Comparison of ENCODE assay signal across 22 cellular contexts in the genomic region with DNA sequence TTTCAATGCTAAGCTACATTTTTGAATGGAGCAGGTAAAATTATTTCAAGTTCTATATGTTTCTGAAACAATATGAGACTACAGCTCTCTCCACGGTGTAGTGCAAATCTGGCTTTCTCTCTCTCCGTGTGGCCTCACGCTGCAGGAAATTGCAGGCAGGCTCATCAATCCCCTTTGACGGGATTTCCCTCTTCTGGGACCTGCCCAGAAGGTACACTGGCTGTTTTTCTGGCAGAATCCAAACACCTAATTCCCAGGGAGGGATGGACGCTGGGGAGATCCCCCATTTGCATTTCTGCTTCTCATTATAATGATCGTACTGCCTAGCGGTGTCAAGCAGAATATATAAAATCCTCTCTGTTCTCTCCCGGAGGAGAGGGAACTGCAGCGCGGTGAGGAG.
DNase-seq lines count a peak whose midpoint lies in the region; ATAC-seq and TF ChIP-seq lines count a peak whose summit lies in the region.
"Had no signal": no experiment of that assay in that cellular context is flagged by ENCODE, and none has a peak within 500 bp of the region (broad histone marks: within the 10 kb centered on the region; RNA-seq: fewer than 3 reads in every experiment).

No MANE protein-coding gene starts in this region.

- TF ChIP-seq POLR2A in uterus (IDR thresholded peaks at IDR 0.05), result no peak

- 14 to 18% methylated on average over 10 of the region's 10 CpGs for WGBS in aorta, 2 donors

- intact Hi-C loops in aorta (cut with DNase I) (no loop called here), left colon (cut with DNase I, micrococcal nuclease) (no loop called here), uterus (cut with DNase I; ENCODE audit: low total_unique reads) (no loop called here)

- H3K27ac ChIP-seq in aorta (ENCODE audit: low read depth in 1 of 2, low read length in 2 of 2) (no peak overlapping the region), uterus (no peak overlapping the region)
- H3K27ac ChIP-seq: A549, heart left ventricle, HL-60, PC-9, SJSA1, skin epidermis had no signal

- peak; percentile 43 for DNase-seq in NCI-H748 (lab: John Stamatoyannopoulos, UW; ENCODE audit: unreplicated experiment)
- no peak for DNase-seq in NCI-H748 treated with DMSO at 0.1 percent for 48 hours (lab: John Stamatoyannopoulos, UW)
- DNase-seq in kidney epithelial cell (ENCODE audit: low read depth), result no peak
- DNase-seq in aorta, result no peak
- DNase-seq in left colon, result no peak
- DNase-seq in uterus, result no peak
- no peak for DNase-seq in GM19240 (ENCODE audit: insufficient read length, low spot score)
- DNase-seq: activated CD8-positive, alpha-beta T cell treated with anti-CD3 and anti-CD28 coated beads for 36 hours; activated naive CD4-positive, alpha-beta T cell treated with anti-CD3 and anti-CD28 coated beads for 36 hours; activated T-cell treated with anti-CD3 and anti-CD28 coated beads, Interleukin-2, amount 50 U/mL, for 1 hour; anterior cingulate cortex; GF-D8; heart left ventricle; NCI-H2029; NCI-H526 treated with DMSO at 0.1 percent for 48 hours; PC-9; posterior cingulate gyrus had no signal

- H3K9me3 ChIP-seq in aorta (ENCODE audit: control insufficient read depth, low read length), result peaks cover 1% of the 10 kb centered on the region
- H3K9me3 ChIP-seq in uterus, result no peaks in the 10 kb centered on the region
- H3K9me3 ChIP-seq: A549, SJSA1 had no signal

- ATAC-seq in aorta (ENCODE audit: low FRiP score) (peak; percentile 47), left colon (no peak)
- ATAC-seq: A549; activated CD8-positive, alpha-beta T cell treated with anti-CD3 and anti-CD28 coated beads for 36 hours; heart left ventricle had no signal

- no peaks in the 10 kb centered on the region for H3K4me1 ChIP-seq in aorta (ENCODE audit: control insufficient read depth in 1 of 2, insufficient read depth in 2 of 2, low read length in 2 of 2)
- H3K4me1 ChIP-seq in uterus, result no peaks in the 10 kb centered on the region
- H3K4me1 ChIP-seq: A549, heart left ventricle, SJSA1 had no signal

- H3K36me3 ChIP-seq in kidney epithelial cell (ENCODE audit: control insufficient read depth, insufficient read depth, low read length) (no peaks in the 10 kb centered on the region), aorta (ENCODE audit: control insufficient read depth in 1 of 2, insufficient read depth in 2 of 2, low read length in 1 of 2) (no peaks in the 10 kb centered on the region), uterus (no peaks in the 10 kb centered on the region)
- H3K36me3 ChIP-seq: heart left ventricle, SJSA1 had no signal

- H3K27me3 ChIP-seq in kidney epithelial cell (ENCODE audit: control insufficient read depth, insufficient read depth, low read length), result no peaks in the 10 kb centered on the region
- H3K27me3 ChIP-seq in aorta (ENCODE audit: control insufficient read depth in 1 of 2, insufficient read depth in 2 of 2, low read length in 1 of 2), result peaks cover 0 to 1% of the 10 kb centered on the region in 2 donors
- H3K27me3 ChIP-seq in uterus, result no peaks in the 10 kb centered on the region
- H3K27me3 ChIP-seq: SJSA1 had no signal

- H3K4me3 ChIP-seq in WI38 (ENCODE audit: low read depth, low read length) (peak overlapping the region; percentile 11; the same call in 1 of the 2 replicates), kidney epithelial cell (ENCODE audit: low read depth, low read length) (peak overlapping the region; percentile 21), aorta (ENCODE audit: low read length in 2 of 2) (no peak overlapping the region), uterus (no peak overlapping the region)
- H3K4me3 ChIP-seq: A549, heart left ventricle, PC-9, SJSA1, skin epidermis had no signal

- TF ChIP-seq CTCF in WI38 (IDR thresholded peaks at IDR 0.05; ENCODE audit: low read depth, low read length) (no peak), kidney epithelial cell (IDR thresholded peaks at IDR 0.05; ENCODE audit: insufficient read depth, low read length, poor library complexity, severe bottlenecking) (no peak), uterus (IDR thresholded peaks at IDR 0.05) (no peak)

Comparison
In these comparisons a context has a peak if more than half of its experiments do, and no peak if none do; other contexts are left out.
1. H3K4me3 ChIP-seq: peak in WI38 (single experiment) and kidney epithelial cell (single experiment); none in aorta (0 of 2) and uterus (0 of 2).